32 cellular contexts compared by ENCODE assay signal in the genomic region with DNA sequence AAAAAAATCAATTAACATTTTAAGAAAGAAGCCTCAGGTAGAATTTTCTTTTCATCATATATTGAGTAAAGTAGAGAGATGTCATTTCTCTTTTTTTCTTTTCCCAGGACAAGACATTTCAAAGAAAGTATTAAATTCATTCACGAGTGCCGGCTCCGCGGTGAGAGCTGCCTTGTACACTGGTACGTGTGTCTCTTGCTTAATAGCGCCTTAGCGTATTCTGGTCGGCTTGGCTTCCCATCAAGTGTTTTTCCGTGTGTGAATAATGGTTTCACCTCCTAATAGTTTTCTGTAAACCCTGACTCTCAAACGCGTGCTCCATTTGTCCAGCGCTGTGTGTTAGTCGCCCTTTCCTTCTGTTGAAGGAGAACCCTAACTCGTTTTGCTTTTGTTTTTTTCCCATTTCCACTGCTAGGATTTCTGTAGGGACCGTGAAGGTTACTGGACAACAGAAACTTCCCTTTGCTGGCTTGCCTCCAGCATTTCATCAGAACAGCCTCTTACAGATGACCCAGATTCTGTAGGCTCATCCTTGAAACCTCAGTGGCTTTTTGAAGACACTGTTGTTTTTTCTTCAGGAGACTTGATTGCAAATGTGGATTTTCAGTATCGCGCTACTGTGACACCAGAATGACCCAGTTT. TPM values are rescaled to one million over a fixed set of nuclear protein-coding genes. Genes with fewer than 3 reads are reported as not detected.
DNase-seq lines count a peak whose midpoint lies in the region; ATAC-seq and FAIRE-seq lines count a peak whose summit lies in the region.
"Had no signal": no experiment of that assay in that cellular context is flagged by ENCODE, and none has a peak within 500 bp of the region (broad histone marks: within the 10 kb centered on the region; RNA-seq: fewer than 3 reads in every experiment).

No MANE protein-coding gene starts in this region.

- H3K27me3 Mint-ChIP-seq in stimulated activated naive B cell treated with anti-CD40 and anti-IgM and Interleukin-4, amounts not matched to agents 10 μg/mL and 1 μg/mL and 100 μg/mL, for 72 hours = no peaks in the 10 kb centered on the region
- H3K27me3 Mint-ChIP-seq: activated CD4-positive, alpha-beta T cell treated with anti-CD3 and anti-CD28 coated beads, Interleukin-2, amount 10 ng/mL, durations not matched to agents 7 days and 5 days; activated CD8-positive, alpha-beta memory T cell treated with anti-CD3 and anti-CD28 coated beads, Interleukin-2, amount 10 ng/mL, durations not matched to agents 7 days and 5 days; progenitor cell of endocrine pancreas had no signal

- H3K36me3 Mint-ChIP-seq in stimulated activated naive B cell treated with anti-CD40 and anti-IgM and Interleukin-4, amounts not matched to agents 10 μg/mL and 1 μg/mL and 100 μg/mL, for 72 hours = peaks cover 65 to 70% of the 10 kb centered on the region in 2 donors

- H3K4me3 Mint-ChIP-seq in stimulated activated naive B cell treated with anti-CD40 and anti-IgM and Interleukin-4, amounts not matched to agents 10 μg/mL and 1 μg/mL and 100 μg/mL, for 72 hours = no peak overlapping the region
- H3K4me3 Mint-ChIP-seq: activated CD4-positive, alpha-beta T cell treated with anti-CD3 and anti-CD28 coated beads, Interleukin-2, amount 10 ng/mL, durations not matched to agents 7 days and 5 days; activated CD8-positive, alpha-beta memory T cell treated with anti-CD3 and anti-CD28 coated beads, Interleukin-2, amount 10 ng/mL, durations not matched to agents 7 days and 5 days; activated naive CD4-positive, alpha-beta T cell treated with anti-CD3 and anti-CD28 coated beads for 36 hours; activated T-cell treated with anti-CD3 and anti-CD28 coated beads, Interleukin-2, amount 50 U/mL, for 72 hours; H9; neural progenitor cell had no signal

- peaks cover 0 to 4% of the 10 kb centered on the region in 2 donors for H3K9me3 Mint-ChIP-seq in stimulated activated naive B cell treated with anti-CD40 and anti-IgM and Interleukin-4, amounts not matched to agents 10 μg/mL and 1 μg/mL and 100 μg/mL, for 72 hours
- H3K9me3 Mint-ChIP-seq: activated CD4-positive, alpha-beta T cell treated with anti-CD3 and anti-CD28 coated beads, Interleukin-2, amount 10 ng/mL, durations not matched to agents 7 days and 5 days; activated naive CD4-positive, alpha-beta T cell treated with anti-CD3 and anti-CD28 coated beads for 36 hours; activated T-cell treated with anti-CD3 and anti-CD28 coated beads, Interleukin-2, amount 50 U/mL, for 72 hours had no signal

- in situ Hi-C loops in G401 (cut with HindIII; ENCODE audit: low sequenced_read_pairs) = no loop called here

- no peak for FAIRE-seq in small intestine (lab: Jason Lieb, UNC)
- FAIRE-seq: endothelial cell of umbilical vein had no signal

- DNase-seq in G401 (ENCODE audit: low spot score) (peak; percentile 53), amniotic epithelial cell (ENCODE audit: low read depth) (peak; percentile 79), fibroblast of peridontal ligament (ENCODE audit: extremely low read depth) (peak; percentile 8), skeletal muscle cell (ENCODE audit: low read depth) (peak; percentile 61), small intestine (no peak), SHP77 treated with DMSO at 0.1 percent for 48 hours (lab: John Stamatoyannopoulos, UW) (no peak)
- no peak for DNase-seq in stimulated activated naive B cell treated with anti-CD40 and anti-IgM and Interleukin-4, amounts not matched to agents 10 μg/mL and 1 μg/mL and 100 μg/mL, for 72 hours
- DNase-seq: activated CD4-positive, alpha-beta T cell treated with anti-CD3 and anti-CD28 coated beads, Interleukin-2, amount 10 ng/mL, durations not matched to agents 7 days and 5 days; activated CD8-positive, alpha-beta memory T cell treated with anti-CD3 and anti-CD28 coated beads, Interleukin-2, amount 10 ng/mL, durations not matched to agents 7 days and 5 days; activated naive CD4-positive, alpha-beta T cell treated with anti-CD3 and anti-CD28 coated beads for 36 hours; activated T-cell treated with anti-CD3 and anti-CD28 coated beads, Interleukin-2, amount 50 U/mL, for 72 hours; central memory CD4-positive, alpha-beta T cell; COR-L47; DMS79 treated with DMSO at 0.1 percent for 48 hours; gastrocnemius medialis; H9; hypothalamus; islet precursor cell; NCI-H1105; NCI-H1930; Right ventricle myocardium superior; T-helper 9 cell; WERI-Rb-1 had no signal

- H3K4me3 ChIP-seq in skeletal muscle cell (ENCODE audit: low read depth, low read length) (no peak overlapping the region), small intestine (ENCODE audit: low read depth in 1 of 2, low read length in 2 of 2) (no peak overlapping the region)
- H3K4me3 ChIP-seq: BLaER1, gastrocnemius medialis, lung, neural progenitor cell, skin epidermis, uterus had no signal

- H3K27ac Mint-ChIP-seq in stimulated activated naive B cell treated with anti-CD40 and anti-IgM and Interleukin-4, amounts not matched to agents 10 μg/mL and 1 μg/mL and 100 μg/mL, for 72 hours = no peak overlapping the region
- H3K27ac Mint-ChIP-seq: activated CD8-positive, alpha-beta memory T cell treated with anti-CD3 and anti-CD28 coated beads, Interleukin-2, amount 10 ng/mL, durations not matched to agents 7 days and 5 days; activated naive CD4-positive, alpha-beta T cell treated with anti-CD3 and anti-CD28 coated beads for 36 hours; activated T-cell treated with anti-CD3 and anti-CD28 coated beads, Interleukin-2, amount 50 U/mL, for 72 hours; neural progenitor cell; progenitor cell of endocrine pancreas had no signal

- H3K4me1 ChIP-seq in small intestine (ENCODE audit: control insufficient read depth in 2 of 2, insufficient read depth in 1 of 2, low read depth in 1 of 2, low read length in 1 of 2) = no peaks in the 10 kb centered on the region
- H3K4me1 ChIP-seq: neural progenitor cell, uterus had no signal

- no peak overlapping the region for H3K27ac ChIP-seq in small intestine (ENCODE audit: low read depth in 1 of 2, low read length in 1 of 2)
- H3K27ac ChIP-seq: BLaER1, gastrocnemius medialis, neural progenitor cell, skin epidermis, uterus, WERI-Rb-1 had no signal

- H3K9me3 ChIP-seq in small intestine (ENCODE audit: control insufficient read depth, low read depth) = peaks cover 1% of the 10 kb centered on the region
- H3K9me3 ChIP-seq: BLaER1, gastrocnemius medialis, uterus had no signal

- no peak for ATAC-seq in stimulated activated naive B cell treated with anti-CD40 and anti-IgM and Interleukin-4, amounts not matched to agents 10 μg/mL and 1 μg/mL and 100 μg/mL, for 72 hours (replicated peaks)
- no peak for ATAC-seq in HG03097 (IDR thresholded peaks at IDR 0.05; ENCODE audit: low FRiP score, unreplicated experiment)
- ATAC-seq: activated CD8-positive, alpha-beta memory T cell treated with anti-CD3 and anti-CD28 coated beads, Interleukin-2, amount 10 ng/mL, durations not matched to agents 7 days and 5 days; activated T-cell treated with anti-CD3 and anti-CD28 coated beads, Interleukin-2, amount 50 U/mL, for 72 hours; gastrocnemius medialis; PC-3 had no signal

- H3K4me1 Mint-ChIP-seq in stimulated activated naive B cell treated with anti-CD40 and anti-IgM and Interleukin-4, amounts not matched to agents 10 μg/mL and 1 μg/mL and 100 μg/mL, for 72 hours = peaks cover 46 to 86% of the 10 kb centered on the region in 2 donors
- H3K4me1 Mint-ChIP-seq: H9, neural progenitor cell had no signal

- 89 to 92% (median 92%) methylated on average over 17 of the region's 17 CpGs for WGBS in small intestine, 3 donors

- H3K27me3 ChIP-seq in small intestine (ENCODE audit: control insufficient read depth in 2 of 2, insufficient read depth in 2 of 2, low read length in 2 of 2) = no peaks in the 10 kb centered on the region
- H3K27me3 ChIP-seq: BLaER1, gastrocnemius medialis, neural progenitor cell, uterus had no signal

- H3K36me3 ChIP-seq in small intestine (ENCODE audit: control insufficient read depth in 2 of 2, insufficient read depth in 2 of 2, low read length in 2 of 2) = no peaks in the 10 kb centered on the region
- H3K36me3 ChIP-seq: neural progenitor cell, uterus had no signal

RNA-seq across cellular contexts. Expression of a gene that starts 45.7 kb away (rescaled TPM):
- total RNA-seq in G401 (2014; rRNA removed; shearing (Covaris generic)) = not detected in 2 replicates
- polyA plus RNA-seq in small intestine = 1 to 10 TPM in 2 of 3 donors, not detected in 1; 1.4 to 3.5 TPM
- total RNA-seq: endothelial cell of umbilical vein, progenitor cell of endocrine pancreas had no signal
- polyA plus RNA-seq: endothelial cell of umbilical vein had no signal

RNA-seq across cellular contexts. Expression of a gene that starts 53.6 kb away (rescaled TPM):
- 16.6 and 16.9 TPM in 2 replicates for total RNA-seq in G401 (2014; rRNA removed; shearing (Covaris generic))
- polyA plus RNA-seq in small intestine = 10 to 100 TPM; 28.2 to 40.0 (median 30.0) TPM

Comparison
In these comparisons a context has a peak if more than half of its experiments do, and no peak if none do; other contexts are left out.
1. DNase-seq: peak in G401 (single experiment), amniotic epithelial cell (single experiment), fibroblast of peridontal ligament (single experiment) and skeletal muscle cell (single experiment); none in small intestine (single experiment), stimulated activated naive B cell treated with anti-CD40 and anti-IgM and Interleukin-4, amounts not matched to agents 10 μg/mL and 1 μg/mL and 100 μg/mL, for 72 hours (single experiment) and SHP77 treated with DMSO at 0.1 percent for 48 hours (single experiment).